Comparison of ENCODE assay signal across 8 cellular contexts in the genomic region with DNA sequence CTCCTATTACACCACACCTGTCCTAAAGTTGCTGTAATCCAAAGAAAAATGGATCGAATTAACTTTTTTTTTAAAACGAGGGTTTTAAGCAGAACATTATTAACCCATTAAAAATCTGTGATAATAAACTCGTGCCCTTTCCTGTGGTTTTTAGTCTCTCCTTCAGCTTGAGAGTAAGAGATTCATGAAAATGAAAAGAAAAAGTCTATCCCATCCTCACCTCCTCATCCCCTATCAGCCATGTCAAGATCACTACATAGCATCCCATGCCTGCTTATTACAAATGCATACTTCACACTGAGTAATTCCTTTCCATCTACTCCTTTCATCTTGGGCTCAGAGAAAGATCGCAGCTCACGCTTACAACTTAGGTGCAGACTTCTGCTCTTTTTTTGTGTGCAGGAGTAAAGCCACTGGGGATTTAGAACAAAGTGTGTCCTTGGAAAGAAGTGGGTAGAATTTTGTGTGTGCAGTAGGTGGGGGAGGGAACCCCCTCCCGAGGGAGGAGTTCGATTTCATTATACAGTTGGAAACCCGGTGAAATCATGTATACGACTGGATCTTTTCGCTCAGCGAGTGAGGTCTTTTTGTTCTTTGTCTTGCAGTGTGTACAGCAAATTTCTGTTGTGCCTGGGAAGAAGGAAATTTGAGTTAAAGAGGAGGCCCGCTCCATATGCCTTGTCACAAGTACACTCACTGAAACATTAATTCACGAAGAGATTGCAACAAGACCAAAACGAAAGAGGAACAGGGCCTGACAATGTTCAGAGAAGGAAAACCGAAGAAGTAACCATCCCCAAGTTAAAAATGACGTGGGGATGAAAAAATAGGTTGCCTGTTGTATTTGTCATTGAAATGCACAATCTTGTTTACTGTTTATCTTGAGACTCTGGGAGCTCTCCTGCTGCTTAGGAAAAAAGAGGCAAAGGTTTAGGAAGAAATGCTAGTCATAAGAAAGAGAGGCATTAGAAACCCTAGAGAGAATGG.
DNase-seq lines count a peak whose midpoint lies in the region; ATAC-seq and TF ChIP-seq lines count a peak whose summit lies in the region.

No MANE protein-coding gene starts in this region.

- H3K4me3 ChIP-seq in OCI-LY7 (ENCODE audit: low read depth, low read length, poor library complexity, severe bottlenecking) (peak overlapping the region; percentile 56), epithelial cell of esophagus (ENCODE audit: low read length) (peak overlapping the region; percentile 1), retinal pigment epithelial cell (ENCODE audit: low read length) (peak overlapping the region; percentile 23)

- peak overlapping the region; percentile 49 for H3K27ac ChIP-seq in OCI-LY7 (ENCODE audit: low read depth, low read length, poor library complexity, severe bottlenecking)

- DNase-seq in OCI-LY7 (ENCODE audit: low spot score) (peak; percentile 65), epithelial cell of esophagus (ENCODE audit: low read depth) (peak; percentile 49), retinal pigment epithelial cell (ENCODE audit: low read depth) (no peak), GM19240 (ENCODE audit: insufficient read length, low spot score) (no peak)
- DNase-seq in activated CD4-positive, CD25-positive, alpha-beta regulatory T cell (lab: John Stamatoyannopoulos, UW): no peak

- H4K20me1 ChIP-seq in OCI-LY7 (ENCODE audit: insufficient read depth, low read length): no peaks in the 10 kb centered on the region

- CTCF ChIA-PET in OCI-LY7 (lab: Charles Lee; ENCODE audit: unreplicated experiment): interaction anchor here (1.4 kb wide), 1 partner anchor 9 kb away, joined by 3 read pairs; no protein-coding TSS in a partner anchor

- TF ChIP-seq CTCF in OCI-LY7 (conservative IDR thresholded peaks at IDR 0.05; ENCODE audit: low read length) (no peak), epithelial cell of esophagus (IDR thresholded peaks at IDR 0.05; ENCODE audit: insufficient read depth, low read depth, low read length, missing control alignments) (no peak), retinal pigment epithelial cell (conservative IDR thresholded peaks at IDR 0.05; ENCODE audit: low read depth, low read length) (no peak)

- peaks cover 69% of the 10 kb centered on the region for H3K4me1 ChIP-seq in OCI-LY7 (ENCODE audit: insufficient read depth, low read length, poor library complexity, severe bottlenecking)

- no peaks in the 10 kb centered on the region for H3K9me2 ChIP-seq in OCI-LY7 (ENCODE audit: insufficient read depth, low read length)

- ATAC-seq in GM18511 (IDR thresholded peaks at IDR 0.05; ENCODE audit: unreplicated experiment) (peak; percentile 64), HG02884 (IDR thresholded peaks at IDR 0.05; ENCODE audit: unreplicated experiment) (peak; percentile 40), HG02571 (IDR thresholded peaks at IDR 0.05; ENCODE audit: unreplicated experiment) (no peak)

- H3K36me3 ChIP-seq in OCI-LY7 (ENCODE audit: insufficient read depth, low read length): no peaks in the 10 kb centered on the region

- POLR2A ChIA-PET in OCI-LY7 (lab: Charles Lee): interaction anchor here (0.7 to 3.6 kb wide), 19 partner anchors 9 to 196 kb away, joined by 3 to 21 read pairs (median 5); no protein-coding TSS in a partner anchor

- no peaks in the 10 kb centered on the region for H3K79me2 ChIP-seq in OCI-LY7 (ENCODE audit: insufficient read depth, low read depth, low read length)

- H3K9me3 ChIP-seq in OCI-LY7 (ENCODE audit: low read length): no peaks in the 10 kb centered on the region

- H2AFZ ChIP-seq in OCI-LY7 (ENCODE audit: low read length): peak overlapping the region; percentile 96

- H3K4me2 ChIP-seq in OCI-LY7 (ENCODE audit: low read length): peak overlapping the region; percentile 79

- no TSS peak for BruUV-seq in OCI-LY7 (replicated peaks; lab: Mats Ljungman, UMichigan)

- intact Hi-C loops in OCI-LY7 (cut with micrococcal nuclease; ENCODE audit: unreplicated experiment): loop anchor here (1.0 to 5.0 kb wide), 2 partner anchors 160 to 202 kb away; no protein-coding TSS in a partner anchor

Comparison
In these comparisons a context has a peak if more than half of its experiments do, and no peak if none do; other contexts are left out.
1. DNase-seq: peak in OCI-LY7 (single experiment) and epithelial cell of esophagus (single experiment); none in retinal pigment epithelial cell (single experiment), activated CD4-positive, CD25-positive, alpha-beta regulatory T cell (0 of 4) and GM19240 (single experiment).
2. H3K4me3 ChIP-seq: peak in every context shown above with its lines; median percentile 56 in OCI-LY7; 23 in retinal pigment epithelial cell; 1 in epithelial cell of esophagus.